Comparison of ENCODE assay signal across 6 cellular contexts in genomic region chr4:21067351-21067750, GRCh38.
"Had no signal": no experiment of that assay in that cellular context is flagged by ENCODE, and none has a peak within 500 bp of the region (broad histone marks: within the 10 kb centered on the region; RNA-seq: fewer than 3 reads in every experiment).

No MANE protein-coding gene starts in this region.

- ATAC-seq: K562 had no signal

- H2AFZ ChIP-seq: GM23248 had no signal

- H3K4me3 ChIP-seq: GM23248, K562 had no signal

- H3K27ac ChIP-seq: GM23248 had no signal

- DNase-seq: GM23248, GOT3, H7, HCEC 1CT, IMR-90 had no signal

- H3K9ac ChIP-seq: GM23248 had no signal
